21 cellular contexts compared by ENCODE assay signal in genomic region chr1:172411791-172412338, GRCh38. TPM values are rescaled to one million over a fixed set of nuclear protein-coding genes. Genes with fewer than 3 reads are reported as not detected.
A peak's percentile ranks its signal among the peaks of the same experiment; 100 is the strongest.
DNase-seq lines count a peak whose midpoint lies in the region; ATAC-seq and TF ChIP-seq lines count a peak whose summit lies in the region.
"Had no signal": no experiment of that assay in that cellular context is flagged by ENCODE, and none has a peak within 500 bp of the region (broad histone marks: within the 10 kb centered on the region; RNA-seq: fewer than 3 reads in every experiment).

No MANE protein-coding gene starts in this region.

- no peaks in the 10 kb centered on the region for H3K9me3 ChIP-seq in OCI-LY3 (ENCODE audit: insufficient read depth, low read length)
- H3K9me3 ChIP-seq in esophagus squamous epithelium: no peaks in the 10 kb centered on the region

- H3K36me3 ChIP-seq in OCI-LY3 (replicated peaks; ENCODE audit: low read depth, low read length) (no peaks in the 10 kb centered on the region), esophagus squamous epithelium (no peaks in the 10 kb centered on the region)

- TF ChIP-seq POLR2A in esophagus squamous epithelium (IDR thresholded peaks at IDR 0.05): no peak

- no peaks in the 10 kb centered on the region for H3K9me3 Mint-ChIP-seq in activated naive CD4-positive, alpha-beta T cell treated with anti-CD3 and anti-CD28 coated beads, Interleukin-2, amount 50 U/mL, for 72 hours
- H3K9me3 Mint-ChIP-seq in chondrocyte (ENCODE audit: low read depth): peaks cover 2% of the 10 kb centered on the region
- H3K9me3 Mint-ChIP-seq in stimulated activated effector memory CD8-positive, alpha-beta T cell treated with anti-CD3 and anti-CD28 coated beads, Interleukin-12 subunit alpha, Interleukin-12 subunit beta, amount 100 ng/mL, for 72 hours: no peaks in the 10 kb centered on the region
- H3K9me3 Mint-ChIP-seq: CD8-positive, alpha-beta memory T cell; HFFc6 had no signal

- TF ChIP-seq CTCF in OCI-LY3 (IDR thresholded peaks at IDR 0.05; ENCODE audit: low read depth, low read length): no peak
- TF ChIP-seq CTCF in chondrocyte (IDR thresholded peaks at IDR 0.05): no peak
- no peak for TF ChIP-seq CTCF in esophagus squamous epithelium (IDR thresholded peaks at IDR 0.05)

- H3K4me1 Mint-ChIP-seq in chondrocyte (ENCODE audit: low read depth): peaks cover 68% of the 10 kb centered on the region
- H3K4me1 Mint-ChIP-seq in stimulated activated effector memory CD8-positive, alpha-beta T cell treated with anti-CD3 and anti-CD28 coated beads, Interleukin-12 subunit alpha, Interleukin-12 subunit beta, amount 100 ng/mL, for 72 hours: peaks cover 11% of the 10 kb centered on the region

- H4K20me1 ChIP-seq in OCI-LY3 (ENCODE audit: insufficient read depth, low read length): no peaks in the 10 kb centered on the region

- no peaks in the 10 kb centered on the region for H3K36me3 Mint-ChIP-seq in activated naive CD4-positive, alpha-beta T cell treated with anti-CD3 and anti-CD28 coated beads, Interleukin-2, amount 50 U/mL, for 72 hours
- H3K36me3 Mint-ChIP-seq in chondrocyte (ENCODE audit: low read depth): peaks cover 3% of the 10 kb centered on the region
- H3K36me3 Mint-ChIP-seq in stimulated activated effector memory CD8-positive, alpha-beta T cell treated with anti-CD3 and anti-CD28 coated beads, Interleukin-12 subunit alpha, Interleukin-12 subunit beta, amount 100 ng/mL, for 72 hours: no peaks in the 10 kb centered on the region

- no peak overlapping the region for H2AFZ ChIP-seq in OCI-LY3 (ENCODE audit: low read depth, low read length)

- 85 to 87% methylated on average over 2 of the region's 2 CpGs for WGBS in esophagus squamous epithelium, 2 donors

- H3K27ac ChIP-seq in OCI-LY3 (ENCODE audit: low read length) (peak overlapping the region; percentile 7), esophagus squamous epithelium (no peak overlapping the region)

- intact Hi-C loops in esophagus squamous epithelium (cut with DNase I): no loop called here

- H3K4me3 ChIP-seq in OCI-LY3 (ENCODE audit: low read length) (peak overlapping the region; percentile 10; the same call in 1 of the 2 replicates), esophagus squamous epithelium (no peak overlapping the region)

- H3K9ac ChIP-seq in OCI-LY3 (ENCODE audit: low read length): no peak overlapping the region

- peak; percentile 68 to 96 for ATAC-seq in activated naive CD4-positive, alpha-beta T cell treated with anti-CD3 and anti-CD28 coated beads, Interleukin-2, amount 50 U/mL, for 72 hours
- peak; percentile 96 for ATAC-seq in stimulated activated effector memory CD8-positive, alpha-beta T cell treated with anti-CD3 and anti-CD28 coated beads, Interleukin-12 subunit alpha, Interleukin-12 subunit beta, amount 100 ng/mL, for 72 hours
- ATAC-seq: PC-3 had no signal

- H3K4me1 ChIP-seq in OCI-LY3 (ENCODE audit: low read length) (peaks cover 25% of the 10 kb centered on the region), esophagus squamous epithelium (no peaks in the 10 kb centered on the region)

- no peaks in the 10 kb centered on the region for H3K79me2 ChIP-seq in OCI-LY3 (ENCODE audit: low read length)

- DNase-seq in activated naive CD4-positive, alpha-beta T cell treated with anti-CD3 and anti-CD28 coated beads, Interleukin-2, amount 50 U/mL, for 72 hours (ENCODE audit: low spot score in 2 of 2): no peak
- DNase-seq in activated naive CD4-positive, alpha-beta T cell (lab: John Stamatoyannopoulos, UW): no peak
- no peak for DNase-seq in chondrocyte (ENCODE audit: low spot score)
- no peak for DNase-seq in stimulated activated effector memory CD8-positive, alpha-beta T cell treated with anti-CD3 and anti-CD28 coated beads, Interleukin-12 subunit alpha, Interleukin-12 subunit beta, amount 100 ng/mL, for 72 hours (ENCODE audit: low spot score in 2 of 2)
- no peak for DNase-seq in NCI-H2107 (lab: John Stamatoyannopoulos, UW)
- no peak for DNase-seq in esophagus squamous epithelium (lab: John Stamatoyannopoulos, UW)
- DNase-seq: C1 segment of cervical spinal cord; CD8-positive, alpha-beta memory T cell; DMS53; EL; H7; HFFc6; KG1; MV-4-11; NCI-H1694 treated with DMSO at 0.1 percent for 48 hours; NCI-H2227 treated with DMSO at 0.1 percent for 48 hours; NCI-H510A treated with DMSO at 0.1 percent for 48 hours; NCI-H774; PC-3 had no signal

- no peak overlapping the region for H3K4me3 Mint-ChIP-seq in chondrocyte (ENCODE audit: unreplicated experiment)
- no peak overlapping the region for H3K4me3 Mint-ChIP-seq in stimulated activated effector memory CD8-positive, alpha-beta T cell treated with anti-CD3 and anti-CD28 coated beads, Interleukin-12 subunit alpha, Interleukin-12 subunit beta, amount 100 ng/mL, for 72 hours
- H3K4me3 Mint-ChIP-seq: CD8-positive, alpha-beta memory T cell; HFFc6 had no signal

- no peaks in the 10 kb centered on the region for H3K27me3 ChIP-seq in OCI-LY3 (ENCODE audit: low read depth, low read length)
- H3K27me3 ChIP-seq in esophagus squamous epithelium: no peaks in the 10 kb centered on the region

- no peak overlapping the region for H3K27ac Mint-ChIP-seq in activated naive CD4-positive, alpha-beta T cell treated with anti-CD3 and anti-CD28 coated beads, Interleukin-2, amount 50 U/mL, for 72 hours
- H3K27ac Mint-ChIP-seq in chondrocyte (ENCODE audit: unreplicated experiment): peak overlapping the region; percentile 64
- H3K27ac Mint-ChIP-seq in stimulated activated effector memory CD8-positive, alpha-beta T cell treated with anti-CD3 and anti-CD28 coated beads, Interleukin-12 subunit alpha, Interleukin-12 subunit beta, amount 100 ng/mL, for 72 hours: peak overlapping the region; percentile 33
- H3K27ac Mint-ChIP-seq: CD8-positive, alpha-beta memory T cell; HFFc6 had no signal

- H3K4me2 ChIP-seq in OCI-LY3 (ENCODE audit: low read length): peak overlapping the region; percentile 34

- no peaks in the 10 kb centered on the region for H3K27me3 Mint-ChIP-seq in chondrocyte (ENCODE audit: low read depth)
- H3K27me3 Mint-ChIP-seq: CD8-positive, alpha-beta memory T cell had no signal

RNA-seq across cellular contexts. Expression of gene C1orf105, which starts 8.6 kb away (rescaled TPM):
- total RNA-seq in activated naive CD4-positive, alpha-beta T cell treated with anti-CD3 and anti-CD28 coated beads, Interleukin-2, amount 50 U/mL, for 72 hours: not detected
- total RNA-seq in chondrocyte: not detected in 3 replicates
- total RNA-seq in esophagus squamous epithelium: not detected
- total RNA-seq: CD8-positive, alpha-beta memory T cell; H7; HFFc6; HT-29; PC-3 had no signal

RNA-seq across cellular contexts. Expression of gene PIGC, which starts 32.0 kb away (rescaled TPM):
- 10 to 100 TPM; 11.0 to 14.7 TPM for total RNA-seq in activated naive CD4-positive, alpha-beta T cell treated with anti-CD3 and anti-CD28 coated beads, Interleukin-2, amount 50 U/mL, for 72 hours
- total RNA-seq in chondrocyte (20.9 to 22.0 TPM (median 21.7 TPM) in 3 replicates), esophagus squamous epithelium (10 to 100 TPM; 10.8 to 23.1 (median 18.1) TPM)

Comparison
In these comparisons a context has a peak if more than half of its experiments do, and no peak if none do; other contexts are left out.
1. H3K27ac Mint-ChIP-seq: peak in chondrocyte (single experiment) and stimulated activated effector memory CD8-positive, alpha-beta T cell treated with anti-CD3 and anti-CD28 coated beads, Interleukin-12 subunit alpha, Interleukin-12 subunit beta, amount 100 ng/mL, for 72 hours (single experiment); none in activated naive CD4-positive, alpha-beta T cell treated with anti-CD3 and anti-CD28 coated beads, Interleukin-2, amount 50 U/mL, for 72 hours (0 of 2).